Comparison of ENCODE assay signal across 10 cellular contexts in genomic region chr3:121768452-121768851, GRCh38.
"Had no signal": no experiment of that assay in that cellular context is flagged by ENCODE, and none has a peak within 500 bp of the region (broad histone marks: within the 10 kb centered on the region; RNA-seq: fewer than 3 reads in every experiment).

No MANE protein-coding gene starts in this region.

- DNase-seq: activated naive CD4-positive, alpha-beta T cell treated with anti-CD3 and anti-CD28 coated beads for 36 hours; activated T-cell treated with anti-CD3 and anti-CD28 coated beads for 4 hours; esophagus squamous epithelium; foreskin fibroblast; head of caudate nucleus; left cardiac atrium; naive thymus-derived CD4-positive, alpha-beta T cell; retina; tibial artery; uterus had no signal
